ENCODE assay signal across 23 cellular contexts in the genomic region with DNA sequence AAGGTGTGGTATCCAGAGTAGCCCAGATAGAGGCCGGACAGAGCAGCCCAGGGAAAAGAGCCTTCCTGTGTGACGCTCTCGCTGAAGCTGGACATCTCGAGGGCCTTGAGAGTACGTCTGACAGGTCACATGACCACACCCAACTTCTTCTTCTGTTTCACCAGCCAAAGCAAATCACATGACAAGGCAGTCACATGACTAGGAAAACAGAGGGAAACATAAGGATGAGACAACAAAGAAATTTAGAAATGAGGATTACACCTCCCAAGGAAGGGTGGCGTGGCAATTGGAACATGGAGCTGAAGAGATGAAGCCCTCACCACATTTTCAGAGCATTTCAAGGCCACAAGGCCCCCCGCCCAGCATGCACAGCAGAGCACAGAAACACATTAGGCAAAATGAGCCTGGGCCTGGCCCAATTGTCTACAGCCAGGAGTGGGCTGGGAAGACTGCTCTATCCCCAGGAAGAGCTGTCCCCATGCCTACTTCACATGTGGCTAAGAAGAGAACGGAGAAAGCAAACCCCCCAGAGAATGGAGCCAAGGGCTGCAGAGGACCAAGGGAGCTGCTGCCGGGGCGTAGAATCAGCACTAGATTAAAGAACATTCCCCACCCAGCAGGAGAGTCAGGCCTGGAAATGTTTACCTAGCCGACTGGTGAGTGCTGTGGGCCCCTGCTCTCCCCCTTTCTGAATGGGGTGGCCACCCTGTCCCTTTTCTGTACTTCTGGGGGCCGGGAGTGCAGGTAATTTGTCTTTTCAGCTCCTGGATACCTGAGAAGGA.
"Had no signal": no experiment of that assay in that cellular context is flagged by ENCODE, and none has a peak within 500 bp of the region (broad histone marks: within the 10 kb centered on the region; RNA-seq: fewer than 3 reads in every experiment).

No MANE protein-coding gene starts in this region.

- DNase-seq: activated CD4-positive, alpha-beta T cell treated with anti-CD3 and anti-CD28 coated beads for 48 hours; activated CD4-positive, alpha-beta T cell treated with anti-CD3 and anti-CD28 coated beads, Interleukin-2, amount 50 U/mL, for 48 hours; activated CD8-positive, alpha-beta memory T cell treated with anti-CD3 and anti-CD28 coated beads for 24 hours; activated gamma-delta T cell; activated naive CD4-positive, alpha-beta T cell treated with anti-CD3 and anti-CD28 coated beads, Interleukin-2, amount 50 U/mL, for 16 hours; dermis blood vessel endothelial cell; effector CD4-positive, alpha-beta T cell; esophagus squamous epithelium; foreskin melanocyte; naive thymus-derived CD8-positive, alpha-beta T cell; stimulated activated CD4-positive, alpha-beta T cell treated with anti-CD3 and anti-CD28 coated beads, Interleukin-15, amount 100 ng/mL, for 24 hours; stimulated activated CD4-positive, alpha-beta T cell treated with anti-CD3 and anti-CD28 coated beads, Interleukin-2, amount 100 ng/mL, for 24 hours; stimulated activated naive B cell treated with anti-CD40 and anti-IgM and Interleukin-4, amounts not matched to agents 10 μg/mL and 1 μg/mL and 100 μg/mL, for 72 hours; stomach; thyroid gland; upper lobe of left lung had no signal

- H3K36me3 Mint-ChIP-seq: naive thymus-derived CD8-positive, alpha-beta T cell; stimulated activated naive B cell treated with anti-CD40 and anti-IgM and Interleukin-4, amounts not matched to agents 10 μg/mL and 1 μg/mL and 100 μg/mL, for 72 hours had no signal

- H3K4me1 ChIP-seq: breast epithelium, esophagus squamous epithelium, right atrium auricular region, stomach, thyroid gland, upper lobe of left lung had no signal

- H3K27me3 ChIP-seq: right atrium auricular region, thyroid gland, vagina had no signal

- H3K36me3 ChIP-seq: breast epithelium, esophagus squamous epithelium, right atrium auricular region, stomach, thyroid gland, upper lobe of left lung, vagina had no signal

- H3K4me3 ChIP-seq: breast epithelium, esophagus squamous epithelium, right atrium auricular region, stomach, thyroid gland, upper lobe of left lung, vagina had no signal

- ATAC-seq: activated CD4-positive, CD25-positive, alpha-beta regulatory T cell treated with anti-CD3 and anti-CD28 coated beads, Interleukin-2, amount 50 U/mL, for 24 hours; naive thymus-derived CD8-positive, alpha-beta T cell; stimulated activated naive B cell treated with anti-CD40 and anti-IgM and Interleukin-4, amounts not matched to agents 10 μg/mL and 1 μg/mL and 100 μg/mL, for 72 hours had no signal

- H3K4me3 Mint-ChIP-seq: activated T-helper 1 cell treated with anti-CD3 and anti-CD28 coated beads, Interleukin-12 subunit alpha, Interleukin-12 subunit beta, Interleukin-2, Interleukin-4 antibody, amounts not matched to agents 30 ng/mL and 10 ng/mL and 1 ng/mL, durations not matched to agents 14 hours and 24 hours and 36 hours; central memory CD8-positive, alpha-beta T cell; naive thymus-derived CD8-positive, alpha-beta T cell; neural crest cell; stimulated activated naive B cell treated with anti-CD40 and anti-IgM and Interleukin-4, amounts not matched to agents 10 μg/mL and 1 μg/mL and 100 μg/mL, for 72 hours had no signal

- H3K9me3 Mint-ChIP-seq: activated T-helper 1 cell treated with anti-CD3 and anti-CD28 coated beads, Interleukin-12 subunit alpha, Interleukin-12 subunit beta, Interleukin-2, Interleukin-4 antibody, amounts not matched to agents 30 ng/mL and 10 ng/mL and 1 ng/mL, durations not matched to agents 14 hours and 24 hours and 36 hours; central memory CD8-positive, alpha-beta T cell; naive thymus-derived CD8-positive, alpha-beta T cell had no signal

- H3K4me1 Mint-ChIP-seq: neural crest cell; stimulated activated naive B cell treated with anti-CD40 and anti-IgM and Interleukin-4, amounts not matched to agents 10 μg/mL and 1 μg/mL and 100 μg/mL, for 72 hours had no signal

- H3K27ac Mint-ChIP-seq: activated T-helper 1 cell treated with anti-CD3 and anti-CD28 coated beads, Interleukin-12 subunit alpha, Interleukin-12 subunit beta, Interleukin-2, Interleukin-4 antibody, amounts not matched to agents 30 ng/mL and 10 ng/mL and 1 ng/mL, durations not matched to agents 14 hours and 24 hours and 36 hours; naive thymus-derived CD8-positive, alpha-beta T cell; stimulated activated naive B cell treated with anti-CD40 and anti-IgM and Interleukin-4, amounts not matched to agents 10 μg/mL and 1 μg/mL and 100 μg/mL, for 72 hours had no signal

- H3K27ac ChIP-seq: breast epithelium, esophagus squamous epithelium, right atrium auricular region, stomach, thyroid gland, upper lobe of left lung, vagina had no signal

- H3K9me3 ChIP-seq: breast epithelium, esophagus squamous epithelium, right atrium auricular region, stomach, thyroid gland, upper lobe of left lung, vagina had no signal
